10 cellular contexts compared by ENCODE assay signal in genomic region chr16:82011199-82011641, GRCh38. TPM values are rescaled to one million over a fixed set of nuclear protein-coding genes. Genes with fewer than 3 reads are reported as not detected.
DNase-seq lines count a peak whose midpoint lies in the region; ATAC-seq, FAIRE-seq and TF ChIP-seq lines count a peak whose summit lies in the region.
"Had no signal": no experiment of that assay in that cellular context is flagged by ENCODE, and none has a peak within 500 bp of the region (broad histone marks: within the 10 kb centered on the region; RNA-seq: fewer than 3 reads in every experiment).

Gene SDR42E1, minus strand, starts transcription at chr16:82011470. Its CDS starts 10,612 bp downstream, at chr16:82000858.

- H3K4me3 Mint-ChIP-seq in chondrocyte (ENCODE audit: unreplicated experiment) = no peak within 1 kb of the TSS

- H3K18ac ChIP-seq in trophoblast cell (ENCODE audit: low read length) = no peak within 1 kb of the TSS

- H2AK5ac ChIP-seq in trophoblast cell (ENCODE audit: low read length) = no peak within 1 kb of the TSS

- DNase-seq in Right ventricle myocardium superior (no peak), cardiac septum (ENCODE audit: low spot score) (no peak), HuH-7.5 (ENCODE audit: low spot score) (peak; percentile 32), coronary artery (ENCODE audit: low spot score) (no peak), trophoblast cell (no peak), chondrocyte (ENCODE audit: low spot score) (no peak), HTR-8/SVneo (ENCODE audit: insufficient read length, low spot score) (no peak)
- peak; percentile 16 for DNase-seq in activated CD4-positive, CD25-positive, alpha-beta regulatory T cell treated with anti-CD3 and anti-CD28 coated beads, Interleukin-2, amount 50 U/mL, for 16 hours (ENCODE audit: low read depth, low spot score)

- no peak for FAIRE-seq in HTR-8/SVneo (lab: Jason Lieb, UNC)
- FAIRE-seq: A204.1, endothelial cell of umbilical vein had no signal

- H2BK120ac ChIP-seq in trophoblast cell (ENCODE audit: insufficient read depth, low read length, poor library complexity) = no peak within 1 kb of the TSS

- H3K4me3 ChIP-seq in coronary artery = peak within 1 kb of the TSS; percentile 63
- H3K4me3 ChIP-seq in trophoblast cell (ENCODE audit: low read depth, low read length) = peak within 1 kb of the TSS; percentile 58

- no peaks in the 10 kb centered on the region for H3K4me1 ChIP-seq in trophoblast cell (ENCODE audit: control insufficient read depth in 1 of 2, insufficient read depth in 2 of 2, low read length in 2 of 2)

- H3K4me2 ChIP-seq in trophoblast cell (ENCODE audit: low read length) = no peak within 1 kb of the TSS

- no peak within 1 kb of the TSS for H2BK5ac ChIP-seq in trophoblast cell (ENCODE audit: low read depth, low read length, poor library complexity)

- peaks cover 2% of the 10 kb centered on the region for H3K36me3 Mint-ChIP-seq in chondrocyte (ENCODE audit: low read depth)

- no peak within 1 kb of the TSS for H2BK12ac ChIP-seq in trophoblast cell (ENCODE audit: low read length)

- H3K27ac ChIP-seq in coronary artery = no peak within 1 kb of the TSS
- H3K27ac ChIP-seq in trophoblast cell (ENCODE audit: low read depth, low read length) = no peak within 1 kb of the TSS

- H3K79me2 ChIP-seq in trophoblast cell (ENCODE audit: control insufficient read depth, insufficient read depth, low read length, poor library complexity) = no peaks in the 10 kb centered on the region

- H3K36me3 ChIP-seq in trophoblast cell (ENCODE audit: control insufficient read depth in 1 of 2, insufficient read depth in 2 of 2, low read length in 2 of 2) = no peaks in the 10 kb centered on the region

- peaks cover 7% of the 10 kb centered on the region for H3K27me3 Mint-ChIP-seq in chondrocyte (ENCODE audit: low read depth)

- no peak within 1 kb of the TSS for H4K91ac ChIP-seq in trophoblast cell (ENCODE audit: low read depth, low read length)

- TF ChIP-seq CTCF in coronary artery (IDR thresholded peaks at IDR 0.05) = no peak
- no peak for TF ChIP-seq CTCF in chondrocyte (IDR thresholded peaks at IDR 0.05)

- no peak within 1 kb of the TSS for H3K27ac Mint-ChIP-seq in chondrocyte (ENCODE audit: unreplicated experiment)

- no peak within 1 kb of the TSS for H4K12ac ChIP-seq in trophoblast cell (ENCODE audit: low read depth, low read length)

- peaks cover 2% of the 10 kb centered on the region for H3K4me1 Mint-ChIP-seq in chondrocyte (ENCODE audit: low read depth)

- H3K9me3 Mint-ChIP-seq in chondrocyte (ENCODE audit: low read depth) = peaks cover 21% of the 10 kb centered on the region

- H4K8ac ChIP-seq in trophoblast cell (ENCODE audit: low read depth, low read length) = no peak within 1 kb of the TSS

- no peak within 1 kb of the TSS for H3K23ac ChIP-seq in trophoblast cell (ENCODE audit: low read length)

- H3K9ac ChIP-seq in trophoblast cell (ENCODE audit: low read length) = no peak within 1 kb of the TSS

- H3K27me3 ChIP-seq in trophoblast cell (ENCODE audit: insufficient read depth, low read length) = no peaks in the 10 kb centered on the region

- no peaks in the 10 kb centered on the region for H3K79me1 ChIP-seq in trophoblast cell (ENCODE audit: low read length)

- peaks cover 12% of the 10 kb centered on the region for H3K9me3 ChIP-seq in trophoblast cell (ENCODE audit: insufficient read depth, low read depth, low read length)

- intact Hi-C loops in Right ventricle myocardium superior (cut with DNase I) = no loop called here
- intact Hi-C loops in cardiac septum (cut with DNase I) = no loop called here

- no peak within 1 kb of the TSS for H3K4ac ChIP-seq in trophoblast cell (ENCODE audit: low read depth, low read length)

- no CpG with 5 or more reads among the region's 32 CpGs for WGBS in trophoblast cell (ENCODE audit: extremely low coverage, insufficient coverage, insufficient read length)

- H3K14ac ChIP-seq in trophoblast cell (ENCODE audit: low read length) = no peak within 1 kb of the TSS

- peak; percentile 38 for ATAC-seq in Right ventricle myocardium superior (ENCODE audit: poor library complexity)

- no peak within 1 kb of the TSS for H2AFZ ChIP-seq in trophoblast cell (ENCODE audit: insufficient read depth, low read length, poor library complexity)

RNA-seq across cellular contexts. Expression of gene SDR42E1, which starts in this region (rescaled TPM):
- total RNA-seq in Right ventricle myocardium superior (0.73 TPM), cardiac septum (0.22 TPM), chondrocyte (not detected in 3 replicates)
- 0.07 and 0.12 TPM in 2 replicates for polyA plus RNA-seq in trophoblast cell (2013)
- total RNA-seq: endothelial cell of umbilical vein had no signal

Comparison
In these comparisons a context has a peak if more than half of its experiments do, and no peak if none do; other contexts are left out.
1. Peak in ATAC-seq in Right ventricle myocardium superior; RNA of the gene not detected or under 1 TPM.
2. DNase-seq: peak in HuH-7.5 (single experiment) and activated CD4-positive, CD25-positive, alpha-beta regulatory T cell treated with anti-CD3 and anti-CD28 coated beads, Interleukin-2, amount 50 U/mL, for 16 hours (single experiment); none in Right ventricle myocardium superior (single experiment), cardiac septum (single experiment), coronary artery (single experiment), trophoblast cell (0 of 2), chondrocyte (single experiment) and HTR-8/SVneo (single experiment).